Comparison of ENCODE assay signal across 1 cellular context in the genomic region with DNA sequence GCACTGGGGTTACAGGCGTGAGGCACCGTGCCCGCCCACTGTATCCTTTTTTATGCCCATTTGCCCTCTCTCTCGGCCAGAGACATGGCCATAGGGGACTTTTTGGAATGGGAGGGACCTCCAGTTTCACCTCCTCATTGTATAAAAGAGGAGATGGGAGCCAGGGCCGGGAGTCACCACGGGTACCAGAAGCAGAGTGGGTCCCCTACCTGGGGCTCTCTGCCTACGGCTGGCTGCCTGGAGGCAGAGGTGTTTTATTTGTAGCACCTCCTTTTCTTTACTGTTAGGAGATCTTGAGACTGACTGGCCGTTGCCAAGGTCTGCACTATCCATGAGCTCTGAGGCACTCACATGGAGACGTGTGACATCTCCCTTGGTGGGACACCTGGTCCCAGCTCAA.
TF ChIP-seq lines count a peak whose summit lies in the region.

No MANE protein-coding gene starts in this region.

TF ChIP-seq in liver, 16 proteins besides CTCF, POLR2A, EP300 and RAD21 (continued from another document):
- TF ChIP-seq, protein P1, sequence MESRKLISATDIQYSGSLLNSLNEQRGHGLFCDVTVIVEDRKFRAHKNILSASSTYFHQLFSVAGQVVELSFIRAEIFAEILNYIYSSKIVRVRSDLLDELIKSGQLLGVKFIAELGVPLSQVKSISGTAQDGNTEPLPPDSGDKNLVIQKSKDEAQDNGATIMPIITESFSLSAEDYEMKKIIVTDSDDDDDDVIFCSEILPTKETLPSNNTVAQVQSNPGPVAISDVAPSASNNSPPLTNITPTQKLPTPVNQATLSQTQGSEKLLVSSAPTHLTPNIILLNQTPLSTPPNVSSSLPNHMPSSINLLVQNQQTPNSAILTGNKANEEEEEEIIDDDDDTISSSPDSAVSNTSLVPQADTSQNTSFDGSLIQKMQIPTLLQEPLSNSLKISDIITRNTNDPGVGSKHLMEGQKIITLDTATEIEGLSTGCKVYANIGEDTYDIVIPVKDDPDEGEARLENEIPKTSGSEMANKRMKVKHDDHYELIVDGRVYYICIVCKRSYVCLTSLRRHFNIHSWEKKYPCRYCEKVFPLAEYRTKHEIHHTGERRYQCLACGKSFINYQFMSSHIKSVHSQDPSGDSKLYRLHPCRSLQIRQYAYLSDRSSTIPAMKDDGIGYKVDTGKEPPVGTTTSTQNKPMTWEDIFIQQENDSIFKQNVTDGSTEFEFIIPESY (IDR thresholded peaks at IDR 0.05), result no peak
- TF ChIP-seq TAF1 (conservative IDR thresholded peaks at IDR 0.05) (no peak), SP1 (IDR thresholded peaks at IDR 0.05) (no peak), HNF4A (conservative IDR thresholded peaks at IDR 0.05) (no peak)
